8 cellular contexts compared by ENCODE assay signal in the genomic region with DNA sequence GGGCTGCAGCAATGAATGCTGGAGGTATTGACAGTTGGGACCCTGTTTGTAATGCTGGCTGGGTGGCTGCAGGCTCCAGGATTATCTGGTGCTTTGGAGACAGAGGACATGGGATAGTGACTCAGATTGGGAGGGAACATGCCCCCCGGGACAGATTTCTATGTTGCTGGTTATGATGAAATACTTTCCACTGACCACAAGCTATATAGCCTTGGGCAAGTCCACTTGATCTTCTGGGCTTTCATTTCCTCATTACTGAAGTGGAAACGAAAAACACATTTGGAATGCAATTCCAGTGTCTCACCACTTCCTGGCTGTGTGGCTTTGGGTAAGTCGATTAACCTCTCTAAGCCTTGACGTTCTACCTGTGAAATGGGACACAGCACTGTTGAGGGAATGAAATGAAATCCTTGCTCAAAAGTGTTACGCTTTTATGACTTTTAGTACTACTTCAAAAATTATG.
DNase-seq lines count a peak whose midpoint lies in the region; ATAC-seq and FAIRE-seq lines count a peak whose summit lies in the region.

No MANE protein-coding gene starts in this region.

- no peak for DNase-seq in GM18507 (ENCODE audit: extremely low spot score, insufficient read length, low read depth)
- peak; percentile 84 for DNase-seq in T1000 (lab: John Stamatoyannopoulos, UW)
- peak; percentile 50 for DNase-seq in globus pallidus (ENCODE audit: low spot score)
- peak; percentile 14 for DNase-seq in stimulated activated naive CD8-positive, alpha-beta T cell treated with anti-CD3 and anti-CD28 coated beads, Interleukin-15, Interleukin-2, amounts not matched to agents 100 U/mL and 50 U/mL, for 24 hours
- DNase-seq in NCI-H748 (lab: John Stamatoyannopoulos, UW; ENCODE audit: unreplicated experiment), result no peak

- peak; percentile 79 for FAIRE-seq in GM18507 (lab: Jason Lieb, UNC)

- ATAC-seq in HG03565 (IDR thresholded peaks at IDR 0.05; ENCODE audit: unreplicated experiment), result peak; percentile 38
- peak; percentile 52 for ATAC-seq in stimulated activated naive CD8-positive, alpha-beta T cell treated with anti-CD3 and anti-CD28 coated beads, Interleukin-15, Interleukin-2, amounts not matched to agents 100 U/mL and 50 U/mL, for 24 hours
- ATAC-seq in HG03095 (IDR thresholded peaks at IDR 0.05; ENCODE audit: unreplicated experiment), result no peak
- no peak for ATAC-seq in GM21526 (IDR thresholded peaks at IDR 0.05; ENCODE audit: low FRiP score, unreplicated experiment)

Comparison
In these comparisons a context has a peak if more than half of its experiments do, and no peak if none do; other contexts are left out.
1. DNase-seq: peak in T1000 (single experiment), globus pallidus (single experiment) and stimulated activated naive CD8-positive, alpha-beta T cell treated with anti-CD3 and anti-CD28 coated beads, Interleukin-15, Interleukin-2, amounts not matched to agents 100 U/mL and 50 U/mL, for 24 hours (single experiment); none in GM18507 (single experiment) and NCI-H748 (single experiment).
2. ATAC-seq: peak in HG03565 (single experiment) and stimulated activated naive CD8-positive, alpha-beta T cell treated with anti-CD3 and anti-CD28 coated beads, Interleukin-15, Interleukin-2, amounts not matched to agents 100 U/mL and 50 U/mL, for 24 hours (single experiment); none in HG03095 (single experiment) and GM21526 (single experiment).